In genomic region chr15:90870354-90871096, GRCh38 we compare ENCODE assay signal across 1 cellular context.
TF ChIP-seq lines count a peak whose summit lies in the region.

No MANE protein-coding gene starts in this region.

TF ChIP-seq in SK-N-SH, 30 proteins besides CTCF, POLR2A, EP300 and RAD21 (continued from another document):
- TF ChIP-seq IRF3 (IDR thresholded peaks at IDR 0.05; ENCODE audit: low read depth, low read length), result no peak
- no peak for TF ChIP-seq CHD2 (IDR thresholded peaks at IDR 0.05; ENCODE audit: low read length, partially characterized antibody)
- TF ChIP-seq POLR2AphosphoS5 (IDR thresholded peaks at IDR 0.05; ENCODE audit: low read depth, low read length), result no peak
- TF ChIP-seq GATA2 (CRISPR knock-in tag; IDR thresholded peaks at IDR 0.05), result no peak
- no peak for TF ChIP-seq USF2 (IDR thresholded peaks at IDR 0.05; ENCODE audit: borderline replicate concordance, low read depth, low read length)
- TF ChIP-seq NRF1 (IDR thresholded peaks at IDR 0.05; ENCODE audit: low read depth, low read length), result no peak
- no peak for TF ChIP-seq USF1 (IDR thresholded peaks at IDR 0.05; ENCODE audit: borderline replicate concordance, low read depth)
